In genomic region chr7:103092321-103092720, GRCh38 we compare ENCODE assay signal across 7 cellular contexts. TPM values are rescaled to one million over a fixed set of nuclear protein-coding genes. Genes with fewer than 3 reads are reported as not detected.
DNase-seq lines count a peak whose midpoint lies in the region; ATAC-seq and TF ChIP-seq lines count a peak whose summit lies in the region.
"Not testable (repeated sequence)": the region's sequence is repeated elsewhere in the genome, so short reads cannot be mapped to it uniquely, and the experiment has no call there.
"Had no signal": no experiment of that assay in that cellular context is flagged by ENCODE, and none has a peak within 500 bp of the region (broad histone marks: within the 10 kb centered on the region; RNA-seq: fewer than 3 reads in every experiment).

No MANE protein-coding gene starts in this region.

- peak overlapping the region; percentile 56 for H3K27ac Mint-ChIP-seq in CD4-positive, alpha-beta T cell
- peak overlapping the region; percentile 31 for H3K27ac Mint-ChIP-seq in activated CD4-positive, alpha-beta T cell treated with anti-CD3 and anti-CD28 coated beads for 36 hours
- peak overlapping the region; percentile 7 for H3K27ac Mint-ChIP-seq in activated naive CD4-positive, alpha-beta T cell treated with anti-CD3 and anti-CD28 coated beads for 36 hours
- peak overlapping the region; percentile 61 for H3K27ac Mint-ChIP-seq in stimulated activated effector memory CD8-positive, alpha-beta T cell treated with anti-CD3 and anti-CD28 coated beads, Interleukin-12 subunit alpha, Interleukin-12 subunit beta, amount 100 ng/mL, for 72 hours

- POLR2A ChIA-PET in CD4-positive, alpha-beta T cell (lab: Charles Lee): not testable (repeated sequence)
- POLR2A ChIA-PET in activated CD4-positive, alpha-beta T cell treated with anti-CD3 and anti-CD28 coated beads for 36 hours (lab: Charles Lee): interaction anchor here (0.6 to 0.7 kb wide), 2 partner anchors 31 to 1683 kb away, joined by 3 to 8 read pairs; no protein-coding TSS in a partner anchor

- not testable (repeated sequence) for H3K4me3 ChIP-seq in SK-N-MC, cardiac muscle cell

- ATAC-seq in CD4-positive, alpha-beta T cell (ENCODE audit: poor library complexity); activated CD4-positive, alpha-beta T cell treated with anti-CD3 and anti-CD28 coated beads for 36 hours; stimulated activated effector memory CD8-positive, alpha-beta T cell treated with anti-CD3 and anti-CD28 coated beads, Interleukin-12 subunit alpha, Interleukin-12 subunit beta, amount 100 ng/mL, for 72 hours: not testable (repeated sequence)

- H3K36me3 ChIP-seq in SK-N-MC (ENCODE audit: insufficient read depth, low read length) (peaks cover 32% of the 10 kb centered on the region), cardiac muscle cell (peaks cover 11% of the 10 kb centered on the region)

- H3K9ac ChIP-seq in SK-N-MC (ENCODE audit: insufficient read length): not testable (repeated sequence)

- not testable (repeated sequence) for DNase-seq in CD4-positive, alpha-beta T cell; SK-N-MC (ENCODE audit: low read depth, low spot score); activated CD4-positive, alpha-beta T cell treated with anti-CD3 and anti-CD28 coated beads for 36 hours; activated naive CD4-positive, alpha-beta T cell treated with anti-CD3 and anti-CD28 coated beads for 36 hours; cardiac muscle cell (ENCODE audit: low read depth in 1 of 2, low spot score in 1 of 2); stimulated activated effector memory CD8-positive, alpha-beta T cell treated with anti-CD3 and anti-CD28 coated beads, Interleukin-12 subunit alpha, Interleukin-12 subunit beta, amount 100 ng/mL, for 72 hours (ENCODE audit: low spot score in 2 of 2)

- H3K9me3 Mint-ChIP-seq in CD4-positive, alpha-beta T cell; activated CD4-positive, alpha-beta T cell treated with anti-CD3 and anti-CD28 coated beads for 36 hours (ENCODE audit: low read depth); activated naive CD4-positive, alpha-beta T cell treated with anti-CD3 and anti-CD28 coated beads for 36 hours; stimulated activated effector memory CD8-positive, alpha-beta T cell treated with anti-CD3 and anti-CD28 coated beads, Interleukin-12 subunit alpha, Interleukin-12 subunit beta, amount 100 ng/mL, for 72 hours: not testable (repeated sequence)

- not testable (repeated sequence) for H3K9me3 ChIP-seq in CD4-positive, alpha-beta T cell (ENCODE audit: control insufficient read depth, low read length); SK-N-MC (ENCODE audit: low read depth, low read length); cardiac muscle cell (ENCODE audit: low read depth)

- intact Hi-C loops in CD4-positive, alpha-beta T cell (cut with DNase I, micrococcal nuclease); activated CD4-positive, alpha-beta T cell treated with anti-CD3 and anti-CD28 coated beads for 36 hours (cut with DNase I, micrococcal nuclease); activated naive CD4-positive, alpha-beta T cell treated with anti-CD3 and anti-CD28 coated beads for 36 hours (cut with micrococcal nuclease): not testable (repeated sequence)

- peaks cover 85% of the 10 kb centered on the region for H3K36me3 Mint-ChIP-seq in CD4-positive, alpha-beta T cell (ENCODE audit: low read depth)
- H3K36me3 Mint-ChIP-seq in activated CD4-positive, alpha-beta T cell treated with anti-CD3 and anti-CD28 coated beads for 36 hours (ENCODE audit: low read depth): peaks cover 45% of the 10 kb centered on the region
- H3K36me3 Mint-ChIP-seq in activated naive CD4-positive, alpha-beta T cell treated with anti-CD3 and anti-CD28 coated beads for 36 hours (ENCODE audit: low read depth): peaks cover 48% of the 10 kb centered on the region
- H3K36me3 Mint-ChIP-seq in stimulated activated effector memory CD8-positive, alpha-beta T cell treated with anti-CD3 and anti-CD28 coated beads, Interleukin-12 subunit alpha, Interleukin-12 subunit beta, amount 100 ng/mL, for 72 hours: peaks cover 89% of the 10 kb centered on the region

- not testable (repeated sequence) for H3K27me3 Mint-ChIP-seq in CD4-positive, alpha-beta T cell; activated CD4-positive, alpha-beta T cell treated with anti-CD3 and anti-CD28 coated beads for 36 hours; activated naive CD4-positive, alpha-beta T cell treated with anti-CD3 and anti-CD28 coated beads for 36 hours (ENCODE audit: low read depth)

- H3K4me3 Mint-ChIP-seq in CD4-positive, alpha-beta T cell; activated CD4-positive, alpha-beta T cell treated with anti-CD3 and anti-CD28 coated beads for 36 hours; activated naive CD4-positive, alpha-beta T cell treated with anti-CD3 and anti-CD28 coated beads for 36 hours; stimulated activated effector memory CD8-positive, alpha-beta T cell treated with anti-CD3 and anti-CD28 coated beads, Interleukin-12 subunit alpha, Interleukin-12 subunit beta, amount 100 ng/mL, for 72 hours: not testable (repeated sequence)

- peaks cover 19% of the 10 kb centered on the region for H3K4me1 ChIP-seq in cardiac muscle cell (ENCODE audit: low read depth)

- CTCF ChIA-PET in CD4-positive, alpha-beta T cell (lab: Charles Lee): interaction anchor here (1.2 kb wide), 1 partner anchor 26 kb away, joined by 4 read pairs; no protein-coding TSS in a partner anchor
- CTCF ChIA-PET in activated CD4-positive, alpha-beta T cell treated with anti-CD3 and anti-CD28 coated beads for 36 hours (lab: Charles Lee): interaction anchor here (0.9 to 3.0 kb wide), 3 partner anchors 11 to 30 kb away, joined by 3 to 9 read pairs (median 3); no protein-coding TSS in a partner anchor
- CTCF ChIA-PET in activated naive CD4-positive, alpha-beta T cell treated with anti-CD3 and anti-CD28 coated beads for 36 hours (lab: Charles Lee): interaction anchor here (0.6 kb wide), 1 partner anchor 125 kb away, joined by 3 read pairs; no protein-coding TSS in a partner anchor

- H3K27me3 ChIP-seq in CD4-positive, alpha-beta T cell (ENCODE audit: control insufficient read depth, insufficient read depth, low read length); cardiac muscle cell: not testable (repeated sequence)

- TF ChIP-seq CTCF in CD4-positive, alpha-beta T cell (IDR thresholded peaks at IDR 0.05); cardiac muscle cell (IDR thresholded peaks at IDR 0.05; ENCODE audit: low read depth, low read length): not testable (repeated sequence)

- not testable (repeated sequence) for H3K27ac ChIP-seq in CD4-positive, alpha-beta T cell (ENCODE audit: low read depth, low read length)
- H3K27ac ChIP-seq in SK-N-MC (peak overlapping the region; percentile 21), cardiac muscle cell (peak overlapping the region; percentile 71)

- H3K4me1 Mint-ChIP-seq in CD4-positive, alpha-beta T cell (ENCODE audit: low read depth); activated CD4-positive, alpha-beta T cell treated with anti-CD3 and anti-CD28 coated beads for 36 hours; activated naive CD4-positive, alpha-beta T cell treated with anti-CD3 and anti-CD28 coated beads for 36 hours (ENCODE audit: low read depth); stimulated activated effector memory CD8-positive, alpha-beta T cell treated with anti-CD3 and anti-CD28 coated beads, Interleukin-12 subunit alpha, Interleukin-12 subunit beta, amount 100 ng/mL, for 72 hours: not testable (repeated sequence)

RNA-seq across cellular contexts. Expression of gene ARMC10, which starts 17.4 kb away (rescaled TPM):
- total RNA-seq in CD4-positive, alpha-beta T cell: 1 to 10 TPM; 6.0 to 6.9 TPM
- 10 to 100 TPM; 42.6 to 50.1 TPM for total RNA-seq in activated CD4-positive, alpha-beta T cell treated with anti-CD3 and anti-CD28 coated beads for 36 hours
- total RNA-seq in activated naive CD4-positive, alpha-beta T cell treated with anti-CD3 and anti-CD28 coated beads for 36 hours: 10 to 100 TPM; 46.6 to 50.5 TPM
- 29.7 and 33.9 TPM in 2 replicates for total RNA-seq in cardiac muscle cell
- 38.4 and 57.6 TPM in 2 replicates for polyA plus RNA-seq in cardiac muscle cell

RNA-seq across cellular contexts. Expression of gene FBXL13, which starts 17.7 kb away (rescaled TPM):
- total RNA-seq in CD4-positive, alpha-beta T cell: 1 to 10 TPM in 1 of 2 experiments, under 1 TPM in 1; 0.89 to 1.4 TPM
- under 1 TPM; 0.32 to 0.83 TPM for total RNA-seq in activated CD4-positive, alpha-beta T cell treated with anti-CD3 and anti-CD28 coated beads for 36 hours
- total RNA-seq in activated naive CD4-positive, alpha-beta T cell treated with anti-CD3 and anti-CD28 coated beads for 36 hours: under 1 TPM; 0.54 to 0.74 TPM
- 1.8 and 2.2 TPM in 2 replicates for total RNA-seq in cardiac muscle cell
- polyA plus RNA-seq in cardiac muscle cell: 2.1 and 3.4 TPM in 2 replicates
- total RNA-seq: CD4-positive, CD25-positive, alpha-beta regulatory T cell had no signal

RNA-seq across cellular contexts. Expression of gene NAPEPLD, which starts 56.6 kb away (rescaled TPM):
- total RNA-seq in CD4-positive, alpha-beta T cell: 1 to 10 TPM; 1.5 to 1.7 TPM
- total RNA-seq in activated CD4-positive, alpha-beta T cell treated with anti-CD3 and anti-CD28 coated beads for 36 hours: 1 to 10 TPM; 4.7 TPM
- total RNA-seq in activated naive CD4-positive, alpha-beta T cell treated with anti-CD3 and anti-CD28 coated beads for 36 hours: 1 to 10 TPM; 6.3 to 6.8 TPM
- total RNA-seq in cardiac muscle cell: 7.0 and 9.2 TPM in 2 replicates
- 15.7 and 20.4 TPM in 2 replicates for polyA plus RNA-seq in cardiac muscle cell

Comparison
In these comparisons a context has a peak if more than half of its experiments do, and no peak if none do; other contexts are left out.
1. H3K27ac Mint-ChIP-seq: peak in every context shown above with its lines; median percentile 61 in stimulated activated effector memory CD8-positive, alpha-beta T cell treated with anti-CD3 and anti-CD28 coated beads, Interleukin-12 subunit alpha, Interleukin-12 subunit beta, amount 100 ng/mL, for 72 hours; 56 in CD4-positive, alpha-beta T cell; 31 in activated CD4-positive, alpha-beta T cell treated with anti-CD3 and anti-CD28 coated beads for 36 hours; 7 in activated naive CD4-positive, alpha-beta T cell treated with anti-CD3 and anti-CD28 coated beads for 36 hours.